20 cellular contexts compared by ENCODE assay signal in genomic region chr11:116861539-116861938, GRCh38. TPM values are rescaled to one million over a fixed set of nuclear protein-coding genes. Genes with fewer than 3 reads are reported as not detected.
A peak's percentile ranks its signal among the peaks of the same experiment; 100 is the strongest.
DNase-seq lines count a peak whose midpoint lies in the region; ATAC-seq, FAIRE-seq and TF ChIP-seq lines count a peak whose summit lies in the region.
"Had no signal": no experiment of that assay in that cellular context is flagged by ENCODE, and none has a peak within 500 bp of the region (broad histone marks: within the 10 kb centered on the region; RNA-seq: fewer than 3 reads in every experiment).

No MANE protein-coding gene starts in this region.

- H3K4me3 ChIP-seq in SJSA1 (no peak overlapping the region), endothelial cell of umbilical vein (replicated peaks in 1 of 3; ENCODE audit: insufficient read depth in 1 of 3, low read depth in 1 of 3, low read length in 3 of 3) (no peak overlapping the region), skeletal muscle satellite cell (ENCODE audit: low read length) (no peak overlapping the region)
- H3K4me3 ChIP-seq: GM12878, uterus had no signal

- H3K4me1 Mint-ChIP-seq in activated naive CD4-positive, alpha-beta T cell treated with anti-CD3 and anti-CD28 coated beads for 36 hours (ENCODE audit: low read depth) = peaks cover 9% of the 10 kb centered on the region
- H3K4me1 Mint-ChIP-seq: stimulated activated naive B cell treated with anti-CD40 and anti-IgM and Interleukin-4, amounts not matched to agents 10 μg/mL and 1 μg/mL and 100 μg/mL, for 72 hours had no signal

- CTCF ChIA-PET in activated naive CD4-positive, alpha-beta T cell treated with anti-CD3 and anti-CD28 coated beads for 36 hours (lab: Charles Lee) = interaction anchor here (1.5 kb wide), 1 partner anchor 19 kb away, joined by 4 read pairs; no protein-coding TSS in a partner anchor
- CTCF ChIA-PET in endothelial cell of umbilical vein (lab: Charles Lee) = interaction anchor here (1.0 to 1.2 kb wide), 4 partner anchors 19 to 70 kb away, joined by 3 to 4 read pairs (median 3); no protein-coding TSS in a partner anchor

- peaks cover 29% of the 10 kb centered on the region for H3K36me3 Mint-ChIP-seq in activated naive CD4-positive, alpha-beta T cell treated with anti-CD3 and anti-CD28 coated beads for 36 hours (ENCODE audit: low read depth)

- H3K9ac ChIP-seq in endothelial cell of umbilical vein (replicated peaks; ENCODE audit: extremely low read depth, insufficient read depth, low read length) (no peak overlapping the region), skeletal muscle satellite cell (ENCODE audit: low read depth, low read length) (peak overlapping the region; percentile 35)

- H3K4me3 Mint-ChIP-seq in activated naive CD4-positive, alpha-beta T cell treated with anti-CD3 and anti-CD28 coated beads for 36 hours = no peak overlapping the region
- H3K4me3 Mint-ChIP-seq: stimulated activated naive B cell treated with anti-CD40 and anti-IgM and Interleukin-4, amounts not matched to agents 10 μg/mL and 1 μg/mL and 100 μg/mL, for 72 hours had no signal

- POLR2A ChIA-PET in endothelial cell of umbilical vein (lab: Charles Lee) = no interaction called here

- H3K27ac ChIP-seq in SJSA1 (peak overlapping the region; percentile 62), endothelial cell of umbilical vein (ENCODE audit: insufficient read depth, low read depth, low read length) (peak overlapping the region; percentile 12)
- H3K27ac ChIP-seq: uterus had no signal

- BruUV-seq in endothelial cell of umbilical vein (replicated peaks; lab: Mats Ljungman, UMichigan) = no TSS peak

- no peaks in the 10 kb centered on the region for H3K79me2 ChIP-seq in endothelial cell of umbilical vein (ENCODE audit: control insufficient read depth, insufficient read depth, low read length)

- H3K36me3 ChIP-seq in SJSA1 = peaks cover 16% of the 10 kb centered on the region
- peaks cover 2 to 19% of the 10 kb centered on the region in 2 experiments for H3K36me3 ChIP-seq in endothelial cell of umbilical vein (ENCODE audit: control insufficient read depth in 2 of 2, extremely low read depth in 1 of 2, insufficient read depth in 2 of 2, low read length in 2 of 2)
- H3K36me3 ChIP-seq in skeletal muscle satellite cell (ENCODE audit: insufficient read depth, low read length) = peaks cover 45% of the 10 kb centered on the region
- H3K36me3 ChIP-seq: uterus had no signal

- H3K4me1 ChIP-seq in SJSA1 (replicated peaks) (peaks cover 19% of the 10 kb centered on the region), endothelial cell of umbilical vein (ENCODE audit: control insufficient read depth, extremely low read depth, insufficient read depth, low read length) (peaks cover 10% of the 10 kb centered on the region), skeletal muscle satellite cell (ENCODE audit: control insufficient read depth, insufficient read depth, low read length) (peaks cover 43% of the 10 kb centered on the region)
- H3K4me1 ChIP-seq: uterus had no signal

- no peaks in the 10 kb centered on the region for H4K20me1 ChIP-seq in endothelial cell of umbilical vein (replicated peaks; ENCODE audit: control insufficient read depth, extremely low read depth, insufficient read depth, low read length)

- dilution Hi-C loops in endothelial cell of umbilical vein (cut with MboI; ENCODE audit: extremely low pct_ligation_motif_present, low sequenced_read_pairs) = no loop called here

- no peaks in the 10 kb centered on the region for H3K9me3 Mint-ChIP-seq in activated naive CD4-positive, alpha-beta T cell treated with anti-CD3 and anti-CD28 coated beads for 36 hours
- H3K9me3 Mint-ChIP-seq: stimulated activated naive B cell treated with anti-CD40 and anti-IgM and Interleukin-4, amounts not matched to agents 10 μg/mL and 1 μg/mL and 100 μg/mL, for 72 hours had no signal

- no peak for TF ChIP-seq POLR2A in endothelial cell of umbilical vein (IDR thresholded peaks at IDR 0.05; ENCODE audit: low read depth, low read length)

- ATAC-seq in GM18867 (IDR thresholded peaks at IDR 0.05; ENCODE audit: unreplicated experiment) (no peak), HG03457 (IDR thresholded peaks at IDR 0.05; ENCODE audit: unreplicated experiment) (no peak)
- ATAC-seq: GM12878; stimulated activated naive B cell treated with anti-CD40 and anti-IgM and Interleukin-4, amounts not matched to agents 10 μg/mL and 1 μg/mL and 100 μg/mL, for 72 hours had no signal

- H3K27ac Mint-ChIP-seq in activated naive CD4-positive, alpha-beta T cell treated with anti-CD3 and anti-CD28 coated beads for 36 hours = peak overlapping the region; percentile 19
- H3K27ac Mint-ChIP-seq: progenitor cell of endocrine pancreas; stimulated activated naive B cell treated with anti-CD40 and anti-IgM and Interleukin-4, amounts not matched to agents 10 μg/mL and 1 μg/mL and 100 μg/mL, for 72 hours had no signal

- FAIRE-seq in endothelial cell of umbilical vein (lab: Jason Lieb, UNC) = peak; percentile 93
- FAIRE-seq: GM12878 had no signal

- H3K27me3 Mint-ChIP-seq in activated naive CD4-positive, alpha-beta T cell treated with anti-CD3 and anti-CD28 coated beads for 36 hours (ENCODE audit: low read depth) = no peaks in the 10 kb centered on the region
- H3K27me3 Mint-ChIP-seq: progenitor cell of endocrine pancreas; stimulated activated naive B cell treated with anti-CD40 and anti-IgM and Interleukin-4, amounts not matched to agents 10 μg/mL and 1 μg/mL and 100 μg/mL, for 72 hours had no signal

- TF ChIP-seq CTCF in endothelial cell of umbilical vein (IDR thresholded peaks at IDR 0.05; ENCODE audit: extremely low read depth in 1 of 2, insufficient read depth in 1 of 2, low read depth in 1 of 2, low read length in 2 of 2) = no peak

- no peak for DNase-seq in activated naive CD4-positive, alpha-beta T cell treated with anti-CD3 and anti-CD28 coated beads for 36 hours
- no peak for DNase-seq in activated naive CD4-positive, alpha-beta T cell treated with Interleukin-2 at 50 U/mL for 16 hours
- DNase-seq in SJSA1 (ENCODE audit: low read depth in 1 of 2, low spot score in 2 of 2) (peak; percentile 60 to 62), endothelial cell of umbilical vein (ENCODE audit: low read depth, low spot score) (peak; percentile 44)
- no peak for DNase-seq in stimulated activated CD4-positive, alpha-beta T cell treated with anti-CD3 and anti-CD28 coated beads, Interleukin-12 subunit alpha, Interleukin-12 subunit beta, amount 100 ng/mL, for 4 hours
- DNase-seq: activated gamma-delta T cell treated with Interleukin-2 at 50 U/mL for 16 hours; DMS53; foreskin melanocyte; MM.1S; stimulated activated CD4-positive, alpha-beta T cell treated with anti-CD3 and anti-CD28 coated beads, Interleukin-4, amount 100 ng/mL, for 1 hour; stimulated activated naive B cell treated with anti-CD40 and anti-IgM and Interleukin-4, amounts not matched to agents 10 μg/mL and 1 μg/mL and 100 μg/mL, for 72 hours; SW 1271; uterus had no signal

- H3K4me2 ChIP-seq in endothelial cell of umbilical vein (ENCODE audit: insufficient read depth, low read length) = peak overlapping the region; percentile 31
- no peak overlapping the region for H3K4me2 ChIP-seq in skeletal muscle satellite cell (ENCODE audit: low read length)

- H3K27me3 ChIP-seq in SJSA1 (replicated peaks) (no peaks in the 10 kb centered on the region), endothelial cell of umbilical vein (ENCODE audit: control insufficient read depth in 2 of 2, insufficient read depth in 2 of 2, low read length in 2 of 2) (no peaks in the 10 kb centered on the region), skeletal muscle satellite cell (ENCODE audit: control insufficient read depth, insufficient read depth, low read length) (no peaks in the 10 kb centered on the region)
- H3K27me3 ChIP-seq: uterus had no signal

- H3K9me1 ChIP-seq in endothelial cell of umbilical vein (replicated peaks; ENCODE audit: control insufficient read depth, extremely low read depth, insufficient read depth, low read length) = no peaks in the 10 kb centered on the region

- H2AFZ ChIP-seq in endothelial cell of umbilical vein (ENCODE audit: low read depth, low read length) = no peak overlapping the region

- H3K9me3 ChIP-seq in SJSA1 (replicated peaks) = no peaks in the 10 kb centered on the region
- no peaks in the 10 kb centered on the region for H3K9me3 ChIP-seq in endothelial cell of umbilical vein (replicated peaks; ENCODE audit: control insufficient read depth, insufficient read depth, low read length)
- no peaks in the 10 kb centered on the region for H3K9me3 ChIP-seq in skeletal muscle satellite cell (replicated peaks; ENCODE audit: low read length)
- H3K9me3 ChIP-seq: uterus had no signal

- intact Hi-C loops in activated naive CD4-positive, alpha-beta T cell treated with anti-CD3 and anti-CD28 coated beads for 36 hours (cut with micrococcal nuclease) = no loop called here
- intact Hi-C loops in endothelial cell of umbilical vein (cut with micrococcal nuclease) = no loop called here

RNA-seq across cellular contexts. Expression of gene APOA1, which starts 24.1 kb away (rescaled TPM):
- not detected for total RNA-seq in activated naive CD4-positive, alpha-beta T cell treated with anti-CD3 and anti-CD28 coated beads for 36 hours
- 0.72 TPM in 1 of 2 replicates, not detected in the other for total RNA-seq in SJSA1 (2014; rRNA removed; shearing (Covaris generic))
- total RNA-seq in endothelial cell of umbilical vein = not detected in 2 replicates
- 0.10 TPM in 1 of 2 replicates, not detected in the other for polyA plus RNA-seq in endothelial cell of umbilical vein
- polyA plus RNA-seq in endothelial cell of umbilical vein (2011; cell fraction: cytosol; rRNA removed) = 0.07 and 0.10 TPM in 2 replicates
- polyA plus RNA-seq in endothelial cell of umbilical vein (2011; cell fraction: nucleus; rRNA removed) = 0.24 and 0.27 TPM in 2 replicates
- polyA plus RNA-seq in endothelial cell of umbilical vein (2012) = 0.30 TPM in 1 of 2 replicates, not detected in the other
- polyA minus RNA-seq in endothelial cell of umbilical vein = 0.41 TPM in 1 of 2 replicates, not detected in the other
- not detected for polyA minus RNA-seq in endothelial cell of umbilical vein (2011; cell fraction: cytosol; rRNA and poly(A)+ RNA removed)
- not detected in 2 replicates for polyA minus RNA-seq in endothelial cell of umbilical vein (2011; cell fraction: nucleus; rRNA and poly(A)+ RNA removed)
- total RNA-seq in skeletal muscle satellite cell (2012; rRNA removed) = 0.66 TPM in 1 of 2 replicates, not detected in the other
- polyA plus RNA-seq: AG04450 had no signal

RNA-seq across cellular contexts. Expression of gene APOC3, which starts 31.8 kb away (rescaled TPM):
- not detected for total RNA-seq in activated naive CD4-positive, alpha-beta T cell treated with anti-CD3 and anti-CD28 coated beads for 36 hours
- not detected in 2 replicates for total RNA-seq in SJSA1 (2014; rRNA removed; shearing (Covaris generic))
- not detected in 2 replicates for total RNA-seq in endothelial cell of umbilical vein
- not detected in 2 replicates for polyA plus RNA-seq in endothelial cell of umbilical vein
- polyA plus RNA-seq in endothelial cell of umbilical vein (2011; cell fraction: cytosol; rRNA removed) = not detected in 2 replicates
- not detected in 2 replicates for polyA plus RNA-seq in endothelial cell of umbilical vein (2011; cell fraction: nucleus; rRNA removed)
- polyA plus RNA-seq in endothelial cell of umbilical vein (2012) = not detected in 2 replicates
- polyA minus RNA-seq in endothelial cell of umbilical vein = not detected in 2 replicates
- not detected for polyA minus RNA-seq in endothelial cell of umbilical vein (2011; cell fraction: cytosol; rRNA and poly(A)+ RNA removed)
- polyA minus RNA-seq in endothelial cell of umbilical vein (2011; cell fraction: nucleus; rRNA and poly(A)+ RNA removed) = not detected in 2 replicates
- total RNA-seq in skeletal muscle satellite cell (2012; rRNA removed) = 0.76 TPM in 1 of 2 replicates, not detected in the other
- total RNA-seq: mononuclear cell had no signal
- polyA plus RNA-seq: AG04450, GM12878 had no signal

RNA-seq across cellular contexts. Expression of gene APOA4, which starts 38.4 kb away (rescaled TPM):
- total RNA-seq in activated naive CD4-positive, alpha-beta T cell treated with anti-CD3 and anti-CD28 coated beads for 36 hours = not detected
- total RNA-seq in SJSA1 (2014; rRNA removed; shearing (Covaris generic)) = not detected in 2 replicates
- total RNA-seq in endothelial cell of umbilical vein = not detected in 2 replicates
- polyA plus RNA-seq in endothelial cell of umbilical vein = not detected in 2 replicates
- polyA plus RNA-seq in endothelial cell of umbilical vein (2011; cell fraction: cytosol; rRNA removed) = not detected in 2 replicates
- polyA plus RNA-seq in endothelial cell of umbilical vein (2011; cell fraction: nucleus; rRNA removed) = not detected in 2 replicates
- polyA plus RNA-seq in endothelial cell of umbilical vein (2012) = not detected in 2 replicates
- polyA minus RNA-seq in endothelial cell of umbilical vein = not detected in 2 replicates
- not detected for polyA minus RNA-seq in endothelial cell of umbilical vein (2011; cell fraction: cytosol; rRNA and poly(A)+ RNA removed)
- not detected in 2 replicates for polyA minus RNA-seq in endothelial cell of umbilical vein (2011; cell fraction: nucleus; rRNA and poly(A)+ RNA removed)
- total RNA-seq in skeletal muscle satellite cell (2012; rRNA removed) = not detected in 2 replicates
- total RNA-seq: GM12878, mononuclear cell, progenitor cell of endocrine pancreas, uterus had no signal
- polyA plus RNA-seq: AG04450, GM12878 had no signal

Comparison
In these comparisons a context has a peak if more than half of its experiments do, and no peak if none do; other contexts are left out.
1. DNase-seq: peak in SJSA1 (2 of 2) and endothelial cell of umbilical vein (single experiment); none in activated naive CD4-positive, alpha-beta T cell treated with anti-CD3 and anti-CD28 coated beads for 36 hours (single experiment), activated naive CD4-positive, alpha-beta T cell treated with Interleukin-2 at 50 U/mL for 16 hours (single experiment) and stimulated activated CD4-positive, alpha-beta T cell treated with anti-CD3 and anti-CD28 coated beads, Interleukin-12 subunit alpha, Interleukin-12 subunit beta, amount 100 ng/mL, for 4 hours (single experiment).